13 cellular contexts compared by ENCODE assay signal in the genomic region with DNA sequence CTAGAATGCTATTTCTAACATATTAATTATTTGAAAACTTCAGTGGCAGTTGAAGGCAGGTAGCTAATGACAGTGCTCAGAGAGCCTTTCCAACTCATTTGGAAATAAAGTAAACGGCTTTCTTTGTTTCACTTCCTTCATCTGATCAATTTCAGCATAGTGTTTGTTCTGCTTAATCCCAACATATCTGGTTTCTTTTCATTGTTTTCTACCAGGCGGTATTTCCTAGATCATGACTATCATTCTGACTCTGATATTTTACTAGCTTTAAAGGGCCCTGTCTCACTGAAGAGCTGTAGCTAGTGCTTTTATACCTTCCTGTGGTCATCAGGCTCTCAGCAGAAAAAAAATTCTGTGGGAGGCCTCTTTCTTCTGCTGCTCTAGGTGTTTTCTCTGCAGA.
A peak's percentile ranks its signal among the peaks of the same experiment; 100 is the strongest.
DNase-seq lines count a peak whose midpoint lies in the region; ATAC-seq and TF ChIP-seq lines count a peak whose summit lies in the region.
"Had no signal": no experiment of that assay in that cellular context is flagged by ENCODE, and none has a peak within 500 bp of the region (broad histone marks: within the 10 kb centered on the region; RNA-seq: fewer than 3 reads in every experiment).

No MANE protein-coding gene starts in this region.

- no peak overlapping the region for H3K27ac ChIP-seq in endodermal cell (ENCODE audit: low read depth, low read length)
- H3K27ac ChIP-seq: dorsolateral prefrontal cortex had no signal

- H3K4me3 ChIP-seq in endodermal cell (ENCODE audit: low read length), result no peak overlapping the region
- H3K4me3 ChIP-seq: dorsolateral prefrontal cortex had no signal

- no peaks in the 10 kb centered on the region for H3K36me3 Mint-ChIP-seq in activated CD4-positive, alpha-beta T cell treated with anti-CD3 and anti-CD28 coated beads, Interleukin-2, amount 10 ng/mL, durations not matched to agents 7 days and 5 days (ENCODE audit: low read depth)
- no peaks in the 10 kb centered on the region for H3K36me3 Mint-ChIP-seq in activated naive CD8-positive, alpha-beta T cell treated with anti-CD3 and anti-CD28 coated beads, Interleukin-2, amount 50 U/mL, for 24 hours (ENCODE audit: low read depth)
- no peaks in the 10 kb centered on the region for H3K36me3 Mint-ChIP-seq in endodermal cell (ENCODE audit: low read depth)
- H3K36me3 Mint-ChIP-seq: naive thymus-derived CD8-positive, alpha-beta T cell; type B pancreatic cell had no signal

- no peak overlapping the region for H3K4me3 Mint-ChIP-seq in activated CD4-positive, alpha-beta T cell treated with anti-CD3 and anti-CD28 coated beads, Interleukin-2, amount 10 ng/mL, durations not matched to agents 7 days and 5 days
- H3K4me3 Mint-ChIP-seq in activated naive CD8-positive, alpha-beta T cell treated with anti-CD3 and anti-CD28 coated beads, Interleukin-2, amount 50 U/mL, for 24 hours, result no peak overlapping the region
- no peak overlapping the region for H3K4me3 Mint-ChIP-seq in endodermal cell
- H3K4me3 Mint-ChIP-seq: naive thymus-derived CD8-positive, alpha-beta T cell; T-helper 17 cell; type B pancreatic cell had no signal

- TF ChIP-seq CTCF in endodermal cell (conservative IDR thresholded peaks at IDR 0.05), result no peak

- 88 to 93% methylated on average over 2 of the region's 2 CpGs for WGBS in endodermal cell (ENCODE audit: insufficient coverage in 1 of 2, insufficient read length in 1 of 2), 2 experiments

- H3K27ac Mint-ChIP-seq in activated CD4-positive, alpha-beta T cell treated with anti-CD3 and anti-CD28 coated beads, Interleukin-2, amount 10 ng/mL, durations not matched to agents 7 days and 5 days, result no peak overlapping the region
- H3K27ac Mint-ChIP-seq in activated naive CD8-positive, alpha-beta T cell treated with anti-CD3 and anti-CD28 coated beads, Interleukin-2, amount 50 U/mL, for 24 hours, result no peak overlapping the region
- H3K27ac Mint-ChIP-seq in endodermal cell, result no peak overlapping the region
- H3K27ac Mint-ChIP-seq: naive thymus-derived CD8-positive, alpha-beta T cell; T-helper 17 cell; type B pancreatic cell had no signal

- no peaks in the 10 kb centered on the region for H3K36me3 ChIP-seq in endodermal cell (ENCODE audit: control insufficient read depth, insufficient read depth, low read length)

- no peaks in the 10 kb centered on the region for H3K4me1 Mint-ChIP-seq in activated CD4-positive, alpha-beta T cell treated with anti-CD3 and anti-CD28 coated beads, Interleukin-2, amount 10 ng/mL, durations not matched to agents 7 days and 5 days
- H3K4me1 Mint-ChIP-seq in activated naive CD8-positive, alpha-beta T cell treated with anti-CD3 and anti-CD28 coated beads, Interleukin-2, amount 50 U/mL, for 24 hours, result no peaks in the 10 kb centered on the region
- peaks cover 21% of the 10 kb centered on the region for H3K4me1 Mint-ChIP-seq in endodermal cell
- H3K4me1 Mint-ChIP-seq: naive thymus-derived CD8-positive, alpha-beta T cell; T-helper 17 cell had no signal

- no peak overlapping the region for H3K9ac ChIP-seq in endodermal cell (ENCODE audit: extremely low read depth, low read length, poor library complexity, severe bottlenecking)

- H3K27me3 ChIP-seq in endodermal cell (ENCODE audit: control insufficient read depth, insufficient read depth, low read length, poor library complexity, severe bottlenecking), result no peaks in the 10 kb centered on the region

- no peaks in the 10 kb centered on the region for H3K9me3 Mint-ChIP-seq in activated CD4-positive, alpha-beta T cell treated with anti-CD3 and anti-CD28 coated beads, Interleukin-2, amount 10 ng/mL, durations not matched to agents 7 days and 5 days
- no peaks in the 10 kb centered on the region for H3K9me3 Mint-ChIP-seq in activated naive CD8-positive, alpha-beta T cell treated with anti-CD3 and anti-CD28 coated beads, Interleukin-2, amount 50 U/mL, for 24 hours
- H3K9me3 Mint-ChIP-seq in endodermal cell, result no peaks in the 10 kb centered on the region
- H3K9me3 Mint-ChIP-seq: naive thymus-derived CD8-positive, alpha-beta T cell; type B pancreatic cell had no signal

- peaks cover 6% of the 10 kb centered on the region for H3K4me1 ChIP-seq in endodermal cell (ENCODE audit: control insufficient read depth, insufficient read depth, low read length)

- POLR2A ChIA-PET in activated CD4-positive, alpha-beta T cell treated with anti-CD3 and anti-CD28 coated beads, Interleukin-2, amount 10 ng/mL, durations not matched to agents 7 days and 5 days (lab: Charles Lee), result no interaction called here

- peak; percentile 94 for ATAC-seq in GM18517 (IDR thresholded peaks at IDR 0.05; ENCODE audit: unreplicated experiment)
- peak; percentile 90 for ATAC-seq in GM21529 (IDR thresholded peaks at IDR 0.05; ENCODE audit: unreplicated experiment)
- ATAC-seq in HG03159 (IDR thresholded peaks at IDR 0.05; ENCODE audit: unreplicated experiment), result peak; percentile 93
- no peak for ATAC-seq in activated naive CD8-positive, alpha-beta T cell treated with anti-CD3 and anti-CD28 coated beads, Interleukin-2, amount 50 U/mL, for 24 hours
- ATAC-seq: naive thymus-derived CD8-positive, alpha-beta T cell; T-helper 17 cell had no signal

- H3K27me3 Mint-ChIP-seq in activated CD4-positive, alpha-beta T cell treated with anti-CD3 and anti-CD28 coated beads, Interleukin-2, amount 10 ng/mL, durations not matched to agents 7 days and 5 days, result peaks cover 23% of the 10 kb centered on the region
- peaks cover 11% of the 10 kb centered on the region for H3K27me3 Mint-ChIP-seq in activated naive CD8-positive, alpha-beta T cell treated with anti-CD3 and anti-CD28 coated beads, Interleukin-2, amount 50 U/mL, for 24 hours
- H3K27me3 Mint-ChIP-seq in endodermal cell (ENCODE audit: insufficient read depth), result no peaks in the 10 kb centered on the region

- CTCF ChIA-PET in activated CD4-positive, alpha-beta T cell treated with anti-CD3 and anti-CD28 coated beads, Interleukin-2, amount 10 ng/mL, durations not matched to agents 7 days and 5 days (lab: Charles Lee), result interaction anchor here (1.1 kb wide), 1 partner anchor 10 kb away, joined by 3 read pairs; no protein-coding TSS in a partner anchor

- peak; percentile 26 for DNase-seq in SIG-M5 (lab: John Stamatoyannopoulos, UW)
- DNase-seq in activated CD4-positive, alpha-beta T cell treated with anti-CD3 and anti-CD28 coated beads, Interleukin-2, amount 10 ng/mL, durations not matched to agents 7 days and 5 days, result no peak
- no peak for DNase-seq in activated naive CD8-positive, alpha-beta T cell treated with anti-CD3 and anti-CD28 coated beads, Interleukin-2, amount 50 U/mL, for 24 hours
- DNase-seq in endodermal cell, result no peak
- no peak for DNase-seq in NCI-H510A treated with DMSO at 0.1 percent for 48 hours (lab: John Stamatoyannopoulos, UW)
- DNase-seq: activated effector memory CD4-positive, alpha-beta T cell treated with Interleukin-2 at 50 U/mL for 16 hours; dorsolateral prefrontal cortex; naive thymus-derived CD8-positive, alpha-beta T cell; T-helper 17 cell had no signal

- no peaks in the 10 kb centered on the region for H3K9me3 ChIP-seq in endodermal cell (ENCODE audit: control insufficient read depth, low read length)
